ENCODE assay signal across 18 cellular contexts in genomic region chr19:2734589-2735288, GRCh38. TPM values are rescaled to one million over a fixed set of nuclear protein-coding genes. Genes with fewer than 3 reads are reported as not detected.
A peak's percentile ranks its signal among the peaks of the same experiment; 100 is the strongest.
DNase-seq lines count a peak whose midpoint lies in the region; ATAC-seq and TF ChIP-seq lines count a peak whose summit lies in the region.
"Had no signal": no experiment of that assay in that cellular context is flagged by ENCODE, and none has a peak within 500 bp of the region (broad histone marks: within the 10 kb centered on the region; RNA-seq: fewer than 3 reads in every experiment).

No MANE protein-coding gene starts in this region.

- DNase-seq in NB4 (ENCODE audit: low read depth) (peak; percentile 50), glutamatergic neuron (no peak), SW480 (ENCODE audit: low spot score) (no peak)
- no peak for DNase-seq in central memory CD4-positive, alpha-beta T cell
- DNase-seq: CD4-positive, alpha-beta memory T cell; DMS79 treated with DMSO at 0.1 percent for 48 hours; MG63; NCI-H1105; NCI-H1694 treated with DMSO at 0.1 percent for 48 hours; NK-92 treated with Interleukin-12 subunit alpha and Interleukin-12 subunit beta, amount 100 ng/mL, for 24 hours; OCI-M1; RPMI8226 had no signal

- 0 out of 2 replicates have a peak overlapping the region, but pooled peaks have one; percentile 4 for H3K4me3 ChIP-seq in BLaER1
- no peak overlapping the region for H3K4me3 ChIP-seq in NB4 (ENCODE audit: low read depth, low read length)
- H3K4me3 ChIP-seq: A549, MG63, SJSA1 had no signal

- no peaks in the 10 kb centered on the region for H3K36me3 Mint-ChIP-seq in glutamatergic neuron (ENCODE audit: unreplicated experiment)

- no peaks in the 10 kb centered on the region; the same call in 1 of the 2 replicates for H3K27me3 ChIP-seq in BLaER1
- H3K27me3 ChIP-seq: MG63, SJSA1 had no signal

- peaks cover 9% of the 10 kb centered on the region for H3K9me3 ChIP-seq in BLaER1
- H3K9me3 ChIP-seq: A549, MG63, SJSA1 had no signal

- peaks cover 81% of the 10 kb centered on the region for H3K4me1 ChIP-seq in BLaER1

- H3K4me2 ChIP-seq in BLaER1, result peak overlapping the region; percentile 81
- H3K4me2 ChIP-seq: A549, KMS-11 had no signal

- peaks cover 72% of the 10 kb centered on the region for H4K20me1 ChIP-seq in BLaER1

- H3K9ac ChIP-seq in BLaER1, result 0 out of 2 replicates have a peak overlapping the region, but pooled peaks have one; percentile 0
- H3K9ac ChIP-seq: KMS-11 had no signal

- peak overlapping the region; percentile 20 for H3K4me3 Mint-ChIP-seq in glutamatergic neuron (ENCODE audit: unreplicated experiment)

- H3K27ac Mint-ChIP-seq in glutamatergic neuron (ENCODE audit: unreplicated experiment), result no peak overlapping the region

- H3K27ac ChIP-seq in BLaER1, result peak overlapping the region; percentile 61
- H3K27ac ChIP-seq: A549, HL-60, KMS-11, SJSA1 had no signal

- no peak for TF ChIP-seq POLR2A in NB4 (IDR thresholded peaks at IDR 0.05; ENCODE audit: extremely low read depth, insufficient read length)

- H3K36me3 ChIP-seq in BLaER1, result peaks cover 66% of the 10 kb centered on the region

- H3K27me3 Mint-ChIP-seq in glutamatergic neuron (ENCODE audit: unreplicated experiment), result peaks cover 6% of the 10 kb centered on the region
- H3K27me3 Mint-ChIP-seq: CD4-positive, alpha-beta memory T cell had no signal

- H3K9me3 Mint-ChIP-seq in glutamatergic neuron (ENCODE audit: unreplicated experiment), result no peaks in the 10 kb centered on the region
- H3K9me3 Mint-ChIP-seq: CD4-positive, alpha-beta memory T cell had no signal

- ATAC-seq in HG03457 (IDR thresholded peaks at IDR 0.05; ENCODE audit: unreplicated experiment), result no peak
- ATAC-seq: A549 had no signal

- TF ChIP-seq CTCF in NB4 (IDR thresholded peaks at IDR 0.05; ENCODE audit: low read depth, low read length), result no peak
- no peak for TF ChIP-seq CTCF in glutamatergic neuron (IDR thresholded peaks at IDR 0.05; ENCODE audit: partially characterized antibody, unreplicated experiment)

- peaks cover 7% of the 10 kb centered on the region for H3K4me1 Mint-ChIP-seq in glutamatergic neuron (ENCODE audit: low read depth, unreplicated experiment)

RNA-seq across cellular contexts. Expression of gene SLC39A3, which starts 5.1 kb away (rescaled TPM):
- 40.8 TPM for total RNA-seq in glutamatergic neuron (ENCODE audit: unreplicated experiment)

RNA-seq across cellular contexts. Expression of gene DIRAS1, which starts 13.6 kb away (rescaled TPM):
- 47.1 TPM for total RNA-seq in glutamatergic neuron (ENCODE audit: unreplicated experiment)
- total RNA-seq: CD4-positive, alpha-beta memory T cell; SJSA1 had no signal

RNA-seq across cellular contexts. Expression of gene GNG7, which starts 32.2 kb away (rescaled TPM):
- 8.0 TPM for total RNA-seq in glutamatergic neuron (ENCODE audit: unreplicated experiment)

RNA-seq across cellular contexts. Expression of gene SGTA, which starts 48.3 kb away (rescaled TPM):
- total RNA-seq in glutamatergic neuron (ENCODE audit: unreplicated experiment), result 90.6 TPM

RNA-seq across cellular contexts. Expression of gene THOP1, which starts 50.6 kb away (rescaled TPM):
- total RNA-seq in glutamatergic neuron (ENCODE audit: unreplicated experiment), result 64.0 TPM
